In genomic region chr7:151868805-151869188, GRCh38 we compare ENCODE assay signal across 20 cellular contexts. TPM values are rescaled to one million over a fixed set of nuclear protein-coding genes. Genes with fewer than 3 reads are reported as not detected.
DNase-seq lines count a peak whose midpoint lies in the region; ATAC-seq, FAIRE-seq and TF ChIP-seq lines count a peak whose summit lies in the region.
"Had no signal": no experiment of that assay in that cellular context is flagged by ENCODE, and none has a peak within 500 bp of the region (broad histone marks: within the 10 kb centered on the region; RNA-seq: fewer than 3 reads in every experiment).

No MANE protein-coding gene starts in this region.

- H4K20me1 ChIP-seq in GM23338 (replicated peaks; ENCODE audit: insufficient read depth) (no peaks in the 10 kb centered on the region), K562 (replicated peaks; ENCODE audit: control insufficient read depth, insufficient read depth, low read length) (peaks cover 10% of the 10 kb centered on the region; the same call in 1 of the 2 replicates)

- TF ChIP-seq EP300 in K562 (IDR thresholded peaks at IDR 0.05; ENCODE audit: low read length) = no peak
- TF ChIP-seq EP300 in sigmoid colon (IDR thresholded peaks at IDR 0.05) = no peak

- CTCF ChIA-PET in K562 (lab: Yijun Ruan, JAX; ENCODE audit: low intra/inter-chr PET ratio) = no interaction called here

- no peak overlapping the region for H3K27ac ChIP-seq in GM23338 (ENCODE audit: low read depth)
- no peak overlapping the region for H3K27ac ChIP-seq in K562 (ENCODE audit: extremely low read depth, low read depth, low read length)
- H3K27ac ChIP-seq in right atrium auricular region = peak overlapping the region; percentile 81 to 87
- H3K27ac ChIP-seq in sigmoid colon = peak overlapping the region; percentile 41 to 69 (median 60)
- H3K27ac ChIP-seq: hepatocyte, HL-60 had no signal

- TF ChIP-seq POLR2A in K562 (conservative IDR thresholded peaks at IDR 0.05) (no peak), sigmoid colon (IDR thresholded peaks at IDR 0.05) (no peak)

- H3K79me2 ChIP-seq in GM23338 (replicated peaks; ENCODE audit: insufficient read depth) = no peaks in the 10 kb centered on the region
- H3K79me2 ChIP-seq in K562 (ENCODE audit: control insufficient read depth, insufficient read depth, low read length) = no peaks in the 10 kb centered on the region
- H3K79me2 ChIP-seq: hepatocyte had no signal

- H3K27me3 ChIP-seq in GM23338 (ENCODE audit: insufficient read depth) (no peaks in the 10 kb centered on the region), K562 (ENCODE audit: control insufficient read depth in 2 of 2, insufficient read depth in 2 of 2, low read length in 2 of 2) (peaks cover 60 to 87% of the 10 kb centered on the region in 2 experiments), right atrium auricular region (no peaks in the 10 kb centered on the region), sigmoid colon (no peaks in the 10 kb centered on the region)
- H3K27me3 ChIP-seq: hepatocyte had no signal

- H3K27ac Mint-ChIP-seq in GM23338 (no peak overlapping the region), mesothelial cell of epicardium (no peak overlapping the region)
- H3K27ac Mint-ChIP-seq: activated CD8-positive, alpha-beta T cell treated with anti-CD3 and anti-CD28 coated beads for 36 hours; activated T-helper 1 cell treated with anti-CD3 and anti-CD28 coated beads, Interleukin-12 subunit alpha, Interleukin-12 subunit beta, Interleukin-2, Interleukin-4 antibody, amounts not matched to agents 30 ng/mL and 10 ng/mL and 1 ng/mL, durations not matched to agents 14 hours and 24 hours and 36 hours had no signal

- peak; percentile 35 for FAIRE-seq in K562 (lab: Jason Lieb, UNC)

- ATAC-seq in GM23338 = no peak
- no peak for ATAC-seq in K562
- no peak for ATAC-seq in GM19035 (IDR thresholded peaks at IDR 0.05; ENCODE audit: unreplicated experiment)
- ATAC-seq: activated CD8-positive, alpha-beta T cell treated with anti-CD3 and anti-CD28 coated beads for 36 hours; Panc1 had no signal

- H2AFZ ChIP-seq in GM23338 (peak overlapping the region; percentile 40; the same call in 1 of the 2 replicates), K562 (ENCODE audit: low read depth, low read length) (no peak overlapping the region)
- H2AFZ ChIP-seq: hepatocyte had no signal

- in situ Hi-C loops in K562 (cut with MboI) = no loop called here

- H3K9ac ChIP-seq in K562 (ENCODE audit: insufficient read depth in 1 of 2, low read depth in 2 of 2, low read length in 2 of 2) = no peak overlapping the region
- H3K9ac ChIP-seq: parathyroid adenoma had no signal

- H3K9me3 Mint-ChIP-seq in GM23338 (no peaks in the 10 kb centered on the region), mesothelial cell of epicardium (no peaks in the 10 kb centered on the region)
- H3K9me3 Mint-ChIP-seq: activated CD8-positive, alpha-beta T cell treated with anti-CD3 and anti-CD28 coated beads for 36 hours; activated T-helper 1 cell treated with anti-CD3 and anti-CD28 coated beads, Interleukin-12 subunit alpha, Interleukin-12 subunit beta, Interleukin-2, Interleukin-4 antibody, amounts not matched to agents 30 ng/mL and 10 ng/mL and 1 ng/mL, durations not matched to agents 14 hours and 24 hours and 36 hours had no signal

- H3K4me1 ChIP-seq in GM23338 (ENCODE audit: insufficient read depth) (peaks cover 8% of the 10 kb centered on the region), K562 (replicated peaks in 1 of 2; ENCODE audit: control insufficient read depth in 2 of 2, insufficient read depth in 2 of 2, low read length in 2 of 2) (peaks cover 0 to 5% of the 10 kb centered on the region in 2 experiments; a peak in 1 of 5 replicates), right atrium auricular region (peaks cover 0 to 45% of the 10 kb centered on the region in 2 donors), sigmoid colon (peaks cover 0 to 33% (median 28%) of the 10 kb centered on the region in 4 donors)

- H3K27me3 Mint-ChIP-seq in GM23338 (ENCODE audit: insufficient read depth, low read depth, poor library complexity) (peaks cover 11% of the 10 kb centered on the region), mesothelial cell of epicardium (ENCODE audit: low read depth) (peaks cover 48% of the 10 kb centered on the region)
- H3K27me3 Mint-ChIP-seq: activated CD8-positive, alpha-beta T cell treated with anti-CD3 and anti-CD28 coated beads for 36 hours had no signal

- TF ChIP-seq CTCF in GM23338 (conservative IDR thresholded peaks at IDR 0.05; ENCODE audit: low read depth in 2 of 2) = no peak
- no peak for TF ChIP-seq CTCF in K562 (IDR thresholded peaks at IDR 0.05 in 2 of 3, conservative IDR thresholded peaks at IDR 0.05 in 1 of 3; ENCODE audit: insufficient read depth in 2 of 3, low read depth in 1 of 3, low read length in 3 of 3)
- no peak for TF ChIP-seq CTCF in right atrium auricular region (IDR thresholded peaks at IDR 0.05)
- TF ChIP-seq CTCF in sigmoid colon (IDR thresholded peaks at IDR 0.05) = no peak
- TF ChIP-seq CTCF in mesothelial cell of epicardium (IDR thresholded peaks at IDR 0.05; ENCODE audit: unreplicated experiment) = no peak

- no peaks in the 10 kb centered on the region for H3K36me3 Mint-ChIP-seq in GM23338 (ENCODE audit: low read depth)
- H3K36me3 Mint-ChIP-seq in mesothelial cell of epicardium = no peaks in the 10 kb centered on the region

- H3K4me2 ChIP-seq in GM23338 (peak overlapping the region; percentile 43), K562 (ENCODE audit: insufficient read depth, low read length) (no peak overlapping the region)
- H3K4me2 ChIP-seq: hepatocyte had no signal

- H3K4me1 Mint-ChIP-seq in GM23338 = peaks cover 20% of the 10 kb centered on the region
- no peaks in the 10 kb centered on the region for H3K4me1 Mint-ChIP-seq in mesothelial cell of epicardium

- no peaks in the 10 kb centered on the region for H3K9me2 ChIP-seq in GM23338 (ENCODE audit: insufficient read depth)

- H3K4me3 Mint-ChIP-seq in GM23338 (no peak overlapping the region), mesothelial cell of epicardium (no peak overlapping the region)
- H3K4me3 Mint-ChIP-seq: activated CD8-positive, alpha-beta T cell treated with anti-CD3 and anti-CD28 coated beads for 36 hours; activated T-helper 1 cell treated with anti-CD3 and anti-CD28 coated beads, Interleukin-12 subunit alpha, Interleukin-12 subunit beta, Interleukin-2, Interleukin-4 antibody, amounts not matched to agents 30 ng/mL and 10 ng/mL and 1 ng/mL, durations not matched to agents 14 hours and 24 hours and 36 hours had no signal

- intact Hi-C loops in K562 (cut with micrococcal nuclease) = no loop called here
- intact Hi-C loops in sigmoid colon (cut with DNase I) = no loop called here

- POLR2A ChIA-PET in K562 (lab: Yijun Ruan, JAX) = interaction anchor here (1.5 kb wide), 1 partner anchor 9 kb away, joined by 4 read pairs; no protein-coding TSS in a partner anchor

- no TSS peak for BruUV-seq in K562 (replicated peaks; lab: Mats Ljungman, UMichigan)

- H3K4me3 ChIP-seq in GM23338 (no peak overlapping the region), K562 (no peak overlapping the region), right atrium auricular region (peak overlapping the region in 1 of 2 donors; percentile 21), sigmoid colon (peak overlapping the region in 3 of 4 donors; percentile 7 to 21 (median 16))
- H3K4me3 ChIP-seq: hepatocyte had no signal

- H3F3A ChIP-seq in GM23338 (replicated peaks; ENCODE audit: low read depth) = no peaks in the 10 kb centered on the region

- H3K36me3 ChIP-seq in GM23338 (ENCODE audit: insufficient read depth) = no peaks in the 10 kb centered on the region
- H3K36me3 ChIP-seq in K562 (ENCODE audit: control insufficient read depth, insufficient read depth, low read length) = no peaks in the 10 kb centered on the region
- no peaks in the 10 kb centered on the region for H3K36me3 ChIP-seq in right atrium auricular region
- no peaks in the 10 kb centered on the region for H3K36me3 ChIP-seq in sigmoid colon

- no peak for TF ChIP-seq RAD21 in K562 (CRISPR knock-in tag; conservative IDR thresholded peaks at IDR 0.05 in 1 of 2, IDR thresholded peaks at IDR 0.05 in 1 of 2)

- 2% methylated on average over 5 of the region's 5 CpGs for WGBS in K562 (ENCODE audit: insufficient coverage, low coverage, missing lambda C conversion rate)
- 70 to 75% methylated on average over 5 of the region's 5 CpGs for WGBS in sigmoid colon, 2 donors

- H3K9me1 ChIP-seq in K562 (ENCODE audit: control insufficient read depth, insufficient read depth, low read length) = peaks cover 7% of the 10 kb centered on the region

- DNase-seq in GM23338 (ENCODE audit: low spot score) (no peak), K562 (ENCODE audit: extremely low read depth in 1 of 4, low spot score in 3 of 4) (no peak), right atrium auricular region (ENCODE audit: low spot score) (no peak), sigmoid colon (no peak), mesothelial cell of epicardium (ENCODE audit: low spot score in 2 of 2, unreplicated experiment in 2 of 2) (no peak)
- DNase-seq in activated CD8-positive, alpha-beta memory T cell treated with anti-CD3 and anti-CD28 coated beads for 24 hours = no peak
- no peak for DNase-seq in activated CD4-positive, alpha-beta T cell treated with anti-CD3 and anti-CD28 coated beads, Interleukin-2, amount 50 U/mL, for 1 hour
- DNase-seq: activated CD8-positive, alpha-beta T cell treated with anti-CD3 and anti-CD28 coated beads for 36 hours; amniotic stem cell; cortex of kidney; GOT3; KG1; NCI-H1105; stimulated activated naive CD4-positive, alpha-beta T cell had no signal

- H3K9me3 ChIP-seq in K562 (replicated peaks; ENCODE audit: control insufficient read depth, insufficient read depth, low read depth, low read length) (no peaks in the 10 kb centered on the region), right atrium auricular region (no peaks in the 10 kb centered on the region), sigmoid colon (no peaks in the 10 kb centered on the region)

RNA-seq across cellular contexts. Expression of gene PRKAG2, which starts 8.1 kb away (rescaled TPM):
- 11.4 and 14.9 TPM in 2 replicates for total RNA-seq in GM23338 (2014; rRNA removed; shearing (Covaris generic))
- 6.3 and 9.1 TPM in 2 replicates for polyA plus RNA-seq in GM23338 (2016; fragmentation: Nextera tagmentation; extraction: Ambion mirVana)
- 7.2 and 11.4 TPM in 2 replicates for total RNA-seq in K562 (2011; cell fraction: chromatin; rRNA removed; ENCODE audit: low replicate concordance)
- total RNA-seq in K562 (2011; cell fraction: nucleolus; rRNA removed) = 2.8 and 4.7 TPM in 2 replicates
- total RNA-seq in K562 (2011; cell fraction: nucleoplasm; rRNA removed) = 4.8 and 6.9 TPM in 2 replicates
- 3.1 TPM in 2 replicates for total RNA-seq in K562 (2014; rRNA removed)
- 3.3 and 3.9 TPM in 2 replicates for total RNA-seq in K562 (2014; rRNA removed; fragmentation: Illumina TruSeq; extraction: Trizol)
- total RNA-seq in K562 (2015; rRNA removed; fragmentation: Illumina TruSeq; extraction: Trizol) = 1.8 and 2.8 TPM in 2 replicates
- total RNA-seq in K562 (2021) = 3.6 and 5.0 TPM in 2 replicates
- 3.8 and 5.6 TPM in 2 replicates for polyA plus RNA-seq in K562 (2011; rRNA removed)
- 1.3 and 1.8 TPM in 2 replicates for polyA plus RNA-seq in K562 (2011; cell fraction: cytosol; rRNA removed)
- polyA plus RNA-seq in K562 (2011; cell fraction: nucleus; rRNA removed) = 3.0 and 4.6 TPM in 2 replicates
- polyA plus RNA-seq in K562 (2012) = 2.3 and 2.7 TPM in 2 replicates
- polyA plus RNA-seq in K562 (2014; fragmentation: Illumina TruSeq; extraction: Trizol) = 3.2 and 4.0 TPM in 2 replicates
- polyA plus RNA-seq in K562 (2014; fragmentation: Nextera tagmentation; extraction: Ambion mirVana) = 1 to 10 TPM in 1 of 2 experiments, under 1 TPM in 1; 0.99 to 1.1 TPM
- polyA plus RNA-seq in K562 (2014; rRNA removed) = 3.5 and 3.6 TPM in 2 replicates
- polyA minus RNA-seq in K562 (2011; rRNA and poly(A)+ RNA removed) = 4.2 and 6.0 TPM in 2 replicates
- polyA minus RNA-seq in K562 (2011; cell fraction: cytosol; rRNA and poly(A)+ RNA removed) = 2.1 TPM in 1 of 2 replicates, not detected in the other
- polyA minus RNA-seq in K562 (2011; cell fraction: nucleus; rRNA and poly(A)+ RNA removed) = 2.4 and 2.7 TPM in 2 replicates
- total RNA-seq in right atrium auricular region = 100 to 1,000 TPM; 133 to 177 TPM
- 10 to 100 TPM; 37.1 to 51.2 (median 40.1) TPM for total RNA-seq in sigmoid colon
- 10 to 100 TPM; 19.2 to 31.9 (median 29.4) TPM for polyA plus RNA-seq in sigmoid colon
- 15.7 to 16.6 TPM (median 15.7 TPM) in 3 replicates for total RNA-seq in mesothelial cell of epicardium

Comparison
In these comparisons a context has a peak if more than half of its experiments do, and no peak if none do; other contexts are left out.
1. H3K27ac ChIP-seq: peak in right atrium auricular region (2 of 2) and sigmoid colon (4 of 4); none in GM23338 (single experiment) and K562 (single experiment).
2. H3K4me3 ChIP-seq: peak in sigmoid colon (3 of 4); none in GM23338 (single experiment) and K562 (single experiment).